Comparison of ENCODE assay signal across 6 cellular contexts in the genomic region with DNA sequence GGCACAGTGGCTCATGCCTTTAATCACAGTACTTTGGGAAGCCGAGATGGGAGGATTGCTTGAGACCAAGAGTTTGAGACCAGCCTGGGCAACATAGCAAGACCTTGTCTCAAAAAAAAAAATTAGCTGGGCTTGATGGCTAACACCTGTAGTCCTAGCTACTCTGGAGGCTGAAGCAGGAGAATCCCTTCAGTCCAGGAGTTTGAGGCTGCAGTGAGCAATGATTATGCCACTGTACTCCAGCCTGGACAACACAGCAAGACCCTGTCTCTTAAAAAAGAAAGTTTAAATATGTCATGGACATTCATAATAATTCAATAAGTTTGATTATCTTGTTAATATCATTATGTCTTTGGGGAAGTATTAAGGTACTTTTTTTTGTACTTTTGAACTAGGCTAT.
"Had no signal": no experiment of that assay in that cellular context is flagged by ENCODE, and none has a peak within 500 bp of the region (broad histone marks: within the 10 kb centered on the region; RNA-seq: fewer than 3 reads in every experiment).

No MANE protein-coding gene starts in this region.

- DNase-seq: IMR-90, KBM-7, KG1 had no signal

- H3K4me1 Mint-ChIP-seq: IgD-negative memory B cell had no signal

- H3K9ac ChIP-seq: KMS-11 had no signal

- H3K27ac ChIP-seq: HL-60, KMS-11 had no signal

- H3K4me2 ChIP-seq: KMS-11 had no signal

- H3K4me3 Mint-ChIP-seq: IgD-negative memory B cell had no signal

- H3K27me3 Mint-ChIP-seq: IgD-negative memory B cell had no signal

- H3K9me3 Mint-ChIP-seq: IgD-negative memory B cell had no signal
